ENCODE assay signal across 19 cellular contexts in the genomic region with DNA sequence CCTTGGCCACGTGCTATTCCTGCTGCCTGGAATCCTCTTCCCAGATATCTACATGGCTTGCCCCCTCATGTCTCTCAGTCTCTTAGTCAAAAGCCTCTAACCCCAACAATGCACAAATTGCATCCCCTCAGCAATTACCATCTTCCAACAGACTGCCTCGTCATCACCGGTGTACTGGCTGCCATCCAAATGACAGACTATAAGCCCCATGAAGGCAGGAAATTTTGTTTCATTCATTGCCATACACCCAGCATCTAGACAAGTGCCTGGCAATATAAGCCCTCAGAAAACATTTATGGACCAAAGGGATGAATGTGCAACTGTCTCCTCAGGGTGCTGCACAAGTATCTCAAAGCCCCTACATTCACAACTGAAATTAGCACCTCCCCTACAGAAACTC.
"Had no signal": no experiment of that assay in that cellular context is flagged by ENCODE, and none has a peak within 500 bp of the region (broad histone marks: within the 10 kb centered on the region; RNA-seq: fewer than 3 reads in every experiment).

No MANE protein-coding gene starts in this region.

- H3K36me3 ChIP-seq: esophagus muscularis mucosa, left lung, lower lobe of right lung had no signal

- ATAC-seq: foreskin keratinocyte, heart right ventricle, left cardiac atrium, left lung, left ventricle myocardium superior, lower lobe of right lung, mucosa of descending colon had no signal

- H3K9me3 ChIP-seq: esophagus muscularis mucosa, left lung, lower lobe of right lung, mucosa of descending colon had no signal

- H3K27ac ChIP-seq: dorsolateral prefrontal cortex, foreskin keratinocyte, left lung, lower lobe of right lung had no signal

- H3K36me3 Mint-ChIP-seq: memory B cell, naive B cell had no signal

- DNase-seq: dermis blood vessel endothelial cell; dorsolateral prefrontal cortex; effector CD4-positive, alpha-beta T cell; effector memory CD4-positive, alpha-beta T cell; foreskin keratinocyte; glutamatergic neuron; head of caudate nucleus; heart right ventricle; hippocampal formation; left cardiac atrium; left lung; left ventricle myocardium superior; lower lobe of right lung; mucosa of descending colon; naive B cell had no signal

- H3K4me3 ChIP-seq: coronary artery, dorsolateral prefrontal cortex, esophagus muscularis mucosa, heart right ventricle, left lung, lower lobe of right lung, mucosa of descending colon had no signal

- H3K4me1 ChIP-seq: left lung, lower lobe of right lung had no signal

- H3K4me3 Mint-ChIP-seq: memory B cell, mesothelial cell of epicardium, naive B cell had no signal

- H3K27me3 ChIP-seq: dorsolateral prefrontal cortex, esophagus muscularis mucosa had no signal

- H3K27ac Mint-ChIP-seq: memory B cell, mesothelial cell of epicardium, naive B cell had no signal

- H3K9me3 Mint-ChIP-seq: memory B cell had no signal

- H3K4me1 Mint-ChIP-seq: memory B cell, naive B cell had no signal
